8 cellular contexts compared by ENCODE assay signal in the genomic region with DNA sequence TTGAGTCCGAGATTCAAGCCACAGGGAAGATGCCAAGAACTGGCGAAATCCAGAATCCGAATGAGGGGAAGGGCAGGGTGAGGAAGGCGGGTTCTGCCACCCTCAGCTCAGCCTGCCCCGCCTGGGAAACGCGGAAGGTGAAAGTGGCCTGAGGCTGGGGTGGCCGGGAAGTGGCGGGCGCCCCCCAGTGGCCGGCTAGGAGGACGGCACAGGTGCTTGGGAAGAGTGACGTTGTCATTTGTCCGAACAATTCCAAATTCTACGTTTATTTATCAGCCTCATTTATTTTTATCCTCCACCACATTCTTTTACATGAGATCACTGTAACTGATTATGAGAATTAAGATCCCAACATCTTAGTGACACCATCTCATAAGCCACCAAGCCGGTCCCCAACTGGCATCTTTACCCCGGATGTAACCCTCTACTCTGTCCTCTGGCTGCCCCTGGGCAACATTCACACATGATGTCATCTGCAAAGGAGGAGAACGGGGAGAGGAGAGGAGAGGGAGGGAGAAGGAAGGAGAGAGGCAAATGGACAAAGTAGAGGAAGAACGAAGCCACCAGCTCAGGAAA. TPM values are rescaled to one million over a fixed set of nuclear protein-coding genes. Genes with fewer than 3 reads are reported as not detected.
DNase-seq lines count a peak whose midpoint lies in the region; ATAC-seq and TF ChIP-seq lines count a peak whose summit lies in the region.

No MANE protein-coding gene starts in this region.

- POLR2A ChIA-PET in activated CD4-positive, alpha-beta memory T cell treated with anti-CD3 and anti-CD28 coated beads for 36 hours (lab: Charles Lee), result no interaction called here

- peaks cover 4% of the 10 kb centered on the region for H3K4me1 Mint-ChIP-seq in activated CD4-positive, alpha-beta memory T cell treated with anti-CD3 and anti-CD28 coated beads for 36 hours (ENCODE audit: low read depth)
- H3K4me1 Mint-ChIP-seq in mesothelial cell of epicardium, result peaks cover 25% of the 10 kb centered on the region

- no peak overlapping the region for H3K4me3 Mint-ChIP-seq in activated CD4-positive, alpha-beta memory T cell treated with anti-CD3 and anti-CD28 coated beads for 36 hours
- H3K4me3 Mint-ChIP-seq in mesothelial cell of epicardium, result no peak overlapping the region

- DNase-seq in ACHN (peak; percentile 69), GM13977 (ENCODE audit: low spot score) (peak; percentile 83), NCI-H69 (lab: John Stamatoyannopoulos, UW) (peak; percentile 91), mesothelial cell of epicardium (ENCODE audit: low spot score in 2 of 2, unreplicated experiment in 2 of 2) (peak in 1 of 2 experiments; percentile 81)
- peak; percentile 73 for DNase-seq in activated CD4-positive, alpha-beta memory T cell treated with anti-CD3 and anti-CD28 coated beads for 36 hours
- DNase-seq in effector CD8-positive, alpha-beta T cell (lab: John Stamatoyannopoulos, UW), result peak; percentile 38
- peak in 5 of 6 experiments; percentile 40 to 62 (median 46) for DNase-seq in stimulated activated naive CD4-positive, alpha-beta T cell (lab: John Stamatoyannopoulos, UW)

- TF ChIP-seq CTCF in GM13977 (IDR thresholded peaks at IDR 0.05; ENCODE audit: extremely low read depth, insufficient read depth, missing control alignments), result peak; percentile 94
- TF ChIP-seq CTCF in mesothelial cell of epicardium (IDR thresholded peaks at IDR 0.05; ENCODE audit: unreplicated experiment), result peak; percentile 93

- in situ Hi-C loops in ACHN (cut with HindIII; ENCODE audit: low pct_ligation_motif_present, low pct_unique_long_range_greater_than_20kb, low sequenced_read_pairs) (no loop called here), GM13977 (cut with MboI; ENCODE audit: low pct_unique_long_range_greater_than_20kb, low sequenced_read_pairs, unreplicated experiment) (no loop called here)

- CTCF ChIA-PET in activated CD4-positive, alpha-beta memory T cell treated with anti-CD3 and anti-CD28 coated beads for 36 hours (lab: Charles Lee), result interaction anchor here (0.6 to 10.3 kb wide), 9 partner anchors 10 to 160 kb away, joined by 3 to 196 read pairs (median 4); no protein-coding TSS in a partner anchor

- H3K36me3 Mint-ChIP-seq in activated CD4-positive, alpha-beta memory T cell treated with anti-CD3 and anti-CD28 coated beads for 36 hours, result no peaks in the 10 kb centered on the region
- no peaks in the 10 kb centered on the region for H3K36me3 Mint-ChIP-seq in mesothelial cell of epicardium

- intact Hi-C loops in activated CD4-positive, alpha-beta memory T cell treated with anti-CD3 and anti-CD28 coated beads for 36 hours (cut with micrococcal nuclease), result loop anchor here (1.0 to 5.0 kb wide), 2 partner anchors 26 to 92 kb away; no protein-coding TSS in a partner anchor

- H3K9me3 Mint-ChIP-seq in activated CD4-positive, alpha-beta memory T cell treated with anti-CD3 and anti-CD28 coated beads for 36 hours, result no peaks in the 10 kb centered on the region
- H3K9me3 Mint-ChIP-seq in mesothelial cell of epicardium, result no peaks in the 10 kb centered on the region

- H3K27ac Mint-ChIP-seq in activated CD4-positive, alpha-beta memory T cell treated with anti-CD3 and anti-CD28 coated beads for 36 hours, result no peak overlapping the region
- H3K27ac Mint-ChIP-seq in mesothelial cell of epicardium, result peak overlapping the region; percentile 65

- ATAC-seq in GM21619 (IDR thresholded peaks at IDR 0.05; ENCODE audit: unreplicated experiment), result no peak

- H3K27me3 Mint-ChIP-seq in activated CD4-positive, alpha-beta memory T cell treated with anti-CD3 and anti-CD28 coated beads for 36 hours, result peaks cover 69% of the 10 kb centered on the region
- H3K27me3 Mint-ChIP-seq in mesothelial cell of epicardium (ENCODE audit: low read depth), result peaks cover 17% of the 10 kb centered on the region

RNA-seq across cellular contexts. Expression of gene SRCIN1, which starts 21.3 kb away (rescaled TPM):
- 1 to 10 TPM in 1 of 2 experiments, under 1 TPM in 1; 0.92 to 1.6 TPM for total RNA-seq in activated CD4-positive, alpha-beta memory T cell treated with anti-CD3 and anti-CD28 coated beads for 36 hours
- total RNA-seq in mesothelial cell of epicardium, result 19.4 to 21.4 TPM (median 20.8 TPM) in 3 replicates
